In genomic region chr1:209404577-209404976, GRCh38 we compare ENCODE assay signal across 15 cellular contexts.
DNase-seq lines count a peak whose midpoint lies in the region; ATAC-seq and TF ChIP-seq lines count a peak whose summit lies in the region.
"Had no signal": no experiment of that assay in that cellular context is flagged by ENCODE, and none has a peak within 500 bp of the region (broad histone marks: within the 10 kb centered on the region; RNA-seq: fewer than 3 reads in every experiment).

No MANE protein-coding gene starts in this region.

- H3K27ac ChIP-seq in endodermal cell (ENCODE audit: low read depth, low read length) = no peak overlapping the region
- no peak overlapping the region for H3K27ac ChIP-seq in neural progenitor cell
- H3K27ac ChIP-seq in gastrocnemius medialis = no peak overlapping the region
- H3K27ac ChIP-seq: suprapubic skin had no signal

- H3K9ac ChIP-seq in endodermal cell (ENCODE audit: extremely low read depth, low read length, poor library complexity, severe bottlenecking) (no peak overlapping the region), neural progenitor cell (no peak overlapping the region)

- H2AFZ ChIP-seq in neural progenitor cell (replicated peaks) = peak overlapping the region; percentile 40

- TF ChIP-seq POLR2A in gastrocnemius medialis (IDR thresholded peaks at IDR 0.05) = no peak

- no peaks in the 10 kb centered on the region for H4K20me1 ChIP-seq in neural progenitor cell (ENCODE audit: low read depth)

- peaks cover 15% of the 10 kb centered on the region for H3F3A ChIP-seq in neural progenitor cell (ENCODE audit: low read depth)

- H3K79me2 ChIP-seq in neural progenitor cell (ENCODE audit: low read depth) = no peaks in the 10 kb centered on the region

- H3K27ac Mint-ChIP-seq in endodermal cell (peak overlapping the region; percentile 64), neural progenitor cell (no peak overlapping the region)
- H3K27ac Mint-ChIP-seq in activated T-helper 17 cell treated with anti-CD3 and anti-CD28 coated beads, Interleukin-2, amount 50 U/mL, for 72 hours = no peak overlapping the region
- H3K27ac Mint-ChIP-seq: T-helper 17 cell had no signal

- H3K27me3 Mint-ChIP-seq in endodermal cell (ENCODE audit: insufficient read depth) = no peaks in the 10 kb centered on the region
- peaks cover 4% of the 10 kb centered on the region for H3K27me3 Mint-ChIP-seq in neural progenitor cell (ENCODE audit: insufficient read depth, low read depth)
- H3K27me3 Mint-ChIP-seq in activated T-helper 17 cell treated with anti-CD3 and anti-CD28 coated beads, Interleukin-2, amount 50 U/mL, for 72 hours = peaks cover 21% of the 10 kb centered on the region

- H3K36me3 Mint-ChIP-seq in endodermal cell (ENCODE audit: low read depth) = no peaks in the 10 kb centered on the region
- no peaks in the 10 kb centered on the region for H3K36me3 Mint-ChIP-seq in neural progenitor cell
- no peaks in the 10 kb centered on the region for H3K36me3 Mint-ChIP-seq in activated T-helper 17 cell treated with anti-CD3 and anti-CD28 coated beads, Interleukin-2, amount 50 U/mL, for 72 hours (ENCODE audit: low read depth)

- H3K4me2 ChIP-seq in neural progenitor cell = peak overlapping the region; percentile 8

- H3K36me3 ChIP-seq in endodermal cell (ENCODE audit: control insufficient read depth, insufficient read depth, low read length) (no peaks in the 10 kb centered on the region), neural progenitor cell (no peaks in the 10 kb centered on the region), gastrocnemius medialis (no peaks in the 10 kb centered on the region)
- H3K36me3 ChIP-seq: suprapubic skin had no signal

- H3K9me3 ChIP-seq in endodermal cell (ENCODE audit: control insufficient read depth, low read length) (no peaks in the 10 kb centered on the region), neural progenitor cell (ENCODE audit: low read depth) (no peaks in the 10 kb centered on the region), gastrocnemius medialis (no peaks in the 10 kb centered on the region)
- H3K9me3 ChIP-seq: suprapubic skin had no signal

- H3K27me3 ChIP-seq in endodermal cell (ENCODE audit: control insufficient read depth, insufficient read depth, low read length, poor library complexity, severe bottlenecking) (no peaks in the 10 kb centered on the region), neural progenitor cell (no peaks in the 10 kb centered on the region), gastrocnemius medialis (no peaks in the 10 kb centered on the region)
- H3K27me3 ChIP-seq: suprapubic skin had no signal

- H3K4me1 ChIP-seq in endodermal cell (ENCODE audit: control insufficient read depth, insufficient read depth, low read length) = peaks cover 2% of the 10 kb centered on the region
- H3K4me1 ChIP-seq in neural progenitor cell = peaks cover 21% of the 10 kb centered on the region
- H3K4me1 ChIP-seq in gastrocnemius medialis = no peaks in the 10 kb centered on the region

- intact Hi-C loops in gastrocnemius medialis (cut with DNase I; ENCODE audit: low total_unique reads) = no loop called here

- DNase-seq in H4 (ENCODE audit: low spot score) (peak; percentile 35), NCI-H2227 treated with DMSO at 0.1 percent for 48 hours (lab: John Stamatoyannopoulos, UW) (peak; percentile 15), endodermal cell (no peak), neural progenitor cell (ENCODE audit: low spot score) (peak; percentile 19), pons (ENCODE audit: low spot score) (no peak), gastrocnemius medialis (no peak)
- DNase-seq: activated effector memory CD4-positive, alpha-beta T cell treated with anti-CD3 and anti-CD28 coated beads, Interleukin-2, amount 50 U/mL, for 16 hours; anterior cingulate cortex; NK-92 treated with Interleukin-12 subunit alpha and Interleukin-12 subunit beta, amount 100 ng/mL, for 24 hours; stimulated activated CD4-positive, alpha-beta T cell treated with anti-CD3 and anti-CD28 coated beads, Interleukin-4, amount 100 ng/mL, for 24 hours; T-helper 17 cell had no signal

- TF ChIP-seq CTCF in endodermal cell (conservative IDR thresholded peaks at IDR 0.05) (no peak), neural progenitor cell (IDR thresholded peaks at IDR 0.05) (no peak), gastrocnemius medialis (IDR thresholded peaks at IDR 0.05 in 4 of 5, conservative IDR thresholded peaks at IDR 0.05 in 1 of 5) (no peak)

- 75 to 80% methylated on average over 1 to 3 of the region's 3 CpGs for WGBS in endodermal cell (ENCODE audit: insufficient coverage in 1 of 2, insufficient read length in 1 of 2), 2 experiments

- in situ Hi-C loops in gastrocnemius medialis (cut with MboI; ENCODE audit: low sequenced_read_pairs in 4 of 4) = no loop called here

- H3K4me3 Mint-ChIP-seq in endodermal cell = no peak overlapping the region
- H3K4me3 Mint-ChIP-seq in neural progenitor cell = no peak overlapping the region
- no peak overlapping the region for H3K4me3 Mint-ChIP-seq in activated T-helper 17 cell treated with anti-CD3 and anti-CD28 coated beads, Interleukin-2, amount 50 U/mL, for 72 hours
- H3K4me3 Mint-ChIP-seq: T-helper 17 cell had no signal

- peaks cover 3% of the 10 kb centered on the region for H3K4me1 Mint-ChIP-seq in endodermal cell
- peaks cover 12% of the 10 kb centered on the region for H3K4me1 Mint-ChIP-seq in neural progenitor cell
- no peaks in the 10 kb centered on the region for H3K4me1 Mint-ChIP-seq in activated T-helper 17 cell treated with anti-CD3 and anti-CD28 coated beads, Interleukin-2, amount 50 U/mL, for 72 hours
- H3K4me1 Mint-ChIP-seq: T-helper 17 cell had no signal

- no peak overlapping the region for H3K4me3 ChIP-seq in endodermal cell (ENCODE audit: low read length)
- no peak overlapping the region for H3K4me3 ChIP-seq in neural progenitor cell
- no peak overlapping the region for H3K4me3 ChIP-seq in gastrocnemius medialis
- H3K4me3 ChIP-seq: suprapubic skin had no signal

- ATAC-seq in HG02970 (IDR thresholded peaks at IDR 0.05; ENCODE audit: low FRiP score, unreplicated experiment) (no peak), gastrocnemius medialis (no peak)
- no peak for ATAC-seq in activated T-helper 17 cell treated with anti-CD3 and anti-CD28 coated beads, Interleukin-2, amount 50 U/mL, for 72 hours (replicated peaks)
- ATAC-seq: Right ventricle myocardium inferior, T-helper 17 cell had no signal

- H3K9me3 Mint-ChIP-seq in endodermal cell (no peaks in the 10 kb centered on the region), neural progenitor cell (no peaks in the 10 kb centered on the region)
- H3K9me3 Mint-ChIP-seq in activated T-helper 17 cell treated with anti-CD3 and anti-CD28 coated beads, Interleukin-2, amount 50 U/mL, for 72 hours = no peaks in the 10 kb centered on the region

Comparison
In these comparisons a context has a peak if more than half of its experiments do, and no peak if none do; other contexts are left out.
1. DNase-seq: peak in H4 (single experiment), NCI-H2227 treated with DMSO at 0.1 percent for 48 hours (single experiment) and neural progenitor cell (single experiment); none in endodermal cell (single experiment), pons (single experiment) and gastrocnemius medialis (0 of 2).